Comparison of ENCODE assay signal across 15 cellular contexts in genomic region chr2:111042261-111042660, GRCh38.
"Had no signal": no experiment of that assay in that cellular context is flagged by ENCODE, and none has a peak within 500 bp of the region (broad histone marks: within the 10 kb centered on the region; RNA-seq: fewer than 3 reads in every experiment).

No MANE protein-coding gene starts in this region.

- H3K4me1 ChIP-seq: prostate gland, SJSA1 had no signal

- ATAC-seq: right cardiac atrium had no signal

- H3K4me3 ChIP-seq: left ventricle myocardium inferior, prostate gland, SJSA1, skin epidermis had no signal

- H3K9me3 Mint-ChIP-seq: activated B cell treated with CpG ODN at 0.5 μM for 24 hours; memory B cell; naive thymus-derived CD8-positive, alpha-beta T cell had no signal

- H3K27ac Mint-ChIP-seq: activated B cell treated with CpG ODN at 0.5 μM for 24 hours, memory B cell had no signal

- H3K36me3 ChIP-seq: left ventricle myocardium inferior, prostate gland, SJSA1 had no signal

- H3K36me3 Mint-ChIP-seq: memory B cell; naive thymus-derived CD8-positive, alpha-beta T cell had no signal

- H3K27ac ChIP-seq: left ventricle myocardium inferior, prostate gland, SJSA1, skin epidermis had no signal

- H3K9me3 ChIP-seq: left ventricle myocardium inferior, prostate gland, SJSA1 had no signal

- H3K4me3 Mint-ChIP-seq: activated B cell treated with CpG ODN at 0.5 μM for 24 hours had no signal

- DNase-seq: activated B cell treated with CpG ODN at 0.5 μM for 24 hours; activated CD4-positive, alpha-beta T cell treated with anti-CD3 and anti-CD28 coated beads, Interleukin-2, amount 50 U/mL, for 1 hour; dermis blood vessel endothelial cell; erythroblast; hippocampal formation; left ventricle myocardium inferior; naive thymus-derived CD8-positive, alpha-beta T cell; right cardiac atrium; stimulated activated CD4-positive, alpha-beta T cell treated with anti-CD3 and anti-CD28 coated beads, Interleukin-4, amount 100 ng/mL, for 4 hours; stimulated activated CD8-positive, alpha-beta memory T cell treated with anti-CD3 and anti-CD28 coated beads, Interleukin-4, amount 100 ng/mL, for 48 hours; T-helper 2 cell had no signal

- H3K27me3 Mint-ChIP-seq: activated B cell treated with CpG ODN at 0.5 μM for 24 hours had no signal
